Comparison of ENCODE assay signal across 8 cellular contexts in the genomic region with DNA sequence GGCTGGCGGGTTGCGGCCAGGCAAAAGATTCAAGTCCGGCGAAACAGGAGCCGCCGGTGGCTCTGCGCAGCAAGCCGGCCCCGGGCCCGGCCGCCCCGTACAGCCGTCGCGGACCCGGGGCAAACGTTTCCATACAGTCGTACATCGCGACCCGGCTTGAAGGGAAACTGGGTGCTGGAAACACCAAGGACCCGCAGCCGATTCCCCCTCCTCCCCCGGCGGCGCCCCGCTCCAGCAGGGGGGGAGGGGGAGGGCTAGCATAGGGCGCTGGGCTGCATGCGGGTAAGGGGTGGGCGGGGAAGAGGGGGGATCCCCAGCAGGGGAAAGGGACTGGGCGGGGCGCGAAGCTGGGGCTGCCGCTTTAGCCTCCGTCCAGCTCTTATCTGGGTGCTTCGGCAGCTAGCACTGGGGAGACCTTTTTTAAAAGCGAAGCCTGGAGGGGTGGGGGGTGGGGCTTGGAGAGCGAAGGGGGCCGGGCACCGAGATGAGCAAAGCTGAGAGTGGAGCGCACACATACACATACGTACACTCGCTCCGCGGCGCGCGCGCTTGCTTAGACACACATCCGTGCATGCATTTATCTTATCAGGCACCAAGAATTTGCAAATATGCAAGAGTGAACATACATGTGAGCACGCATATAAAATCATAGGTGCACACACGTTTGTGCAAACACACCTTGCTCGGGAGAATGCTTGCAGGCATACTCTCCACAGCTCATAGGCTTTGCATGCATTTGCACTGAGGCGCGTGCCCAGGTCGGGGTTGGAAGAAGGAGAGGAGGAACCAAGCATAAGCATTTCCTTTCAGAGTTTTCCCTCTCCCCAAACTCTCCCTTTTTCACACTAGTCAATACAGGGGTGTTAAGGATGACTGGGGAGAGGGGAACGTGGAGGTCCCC. TPM values are rescaled to one million over a fixed set of nuclear protein-coding genes. Genes with fewer than 3 reads are reported as not detected.
DNase-seq lines count a peak whose midpoint lies in the region; ATAC-seq and TF ChIP-seq lines count a peak whose summit lies in the region.

No MANE protein-coding gene starts in this region.

- H3K4me3 ChIP-seq in endocrine pancreas (ENCODE audit: control insufficient read depth, insufficient read depth, low read length), result peak overlapping the region; percentile 36

- no peaks in the 10 kb centered on the region for H3K36me3 ChIP-seq in endocrine pancreas (ENCODE audit: control insufficient read depth, insufficient read depth, low read length)

- ATAC-seq in GM18511 (IDR thresholded peaks at IDR 0.05; ENCODE audit: unreplicated experiment) (peak; percentile 52), HG02840 (IDR thresholded peaks at IDR 0.05; ENCODE audit: low FRiP score, unreplicated experiment) (peak; percentile 24), omental fat pad (ENCODE audit: low FRiP score) (no peak)
- ATAC-seq in activated CD8-positive, alpha-beta memory T cell treated with anti-CD3 and anti-CD28 coated beads, Interleukin-2, amount 10 ng/mL, durations not matched to agents 7 days and 5 days, result peak; percentile 59

- CTCF ChIA-PET in activated CD8-positive, alpha-beta memory T cell treated with anti-CD3 and anti-CD28 coated beads, Interleukin-2, amount 10 ng/mL, durations not matched to agents 7 days and 5 days (lab: Charles Lee), result interaction anchor here (0.6 to 19.8 kb wide), 17 partner anchors 8 to 154 kb away, joined by 3 to 294 read pairs (median 4); partner anchors contain the start of genes AAAS, CSAD, ESPL1 and ITGB7

- peak overlapping the region; percentile 98 for H3K27ac Mint-ChIP-seq in activated CD8-positive, alpha-beta memory T cell treated with anti-CD3 and anti-CD28 coated beads, Interleukin-2, amount 10 ng/mL, durations not matched to agents 7 days and 5 days
- H3K27ac Mint-ChIP-seq in mesothelial cell of epicardium, result peak overlapping the region; percentile 99

- peaks cover 75% of the 10 kb centered on the region for H3K4me1 Mint-ChIP-seq in activated CD8-positive, alpha-beta memory T cell treated with anti-CD3 and anti-CD28 coated beads, Interleukin-2, amount 10 ng/mL, durations not matched to agents 7 days and 5 days
- peaks cover 69% of the 10 kb centered on the region for H3K4me1 Mint-ChIP-seq in mesothelial cell of epicardium

- peak overlapping the region; percentile 89 for H3K4me3 Mint-ChIP-seq in activated CD8-positive, alpha-beta memory T cell treated with anti-CD3 and anti-CD28 coated beads, Interleukin-2, amount 10 ng/mL, durations not matched to agents 7 days and 5 days
- peak overlapping the region; percentile 94 for H3K4me3 Mint-ChIP-seq in mesothelial cell of epicardium

- no peaks in the 10 kb centered on the region for H3K4me1 ChIP-seq in endocrine pancreas (ENCODE audit: control insufficient read depth, insufficient read depth, low read length)

- H3K27me3 ChIP-seq in endocrine pancreas (ENCODE audit: control insufficient read depth, insufficient read depth, low read length), result no peaks in the 10 kb centered on the region

- H3K9ac ChIP-seq in endocrine pancreas (ENCODE audit: control insufficient read depth, insufficient read depth, low read length), result no peak overlapping the region

- H3K36me3 Mint-ChIP-seq in activated CD8-positive, alpha-beta memory T cell treated with anti-CD3 and anti-CD28 coated beads, Interleukin-2, amount 10 ng/mL, durations not matched to agents 7 days and 5 days, result no peaks in the 10 kb centered on the region
- no peaks in the 10 kb centered on the region for H3K36me3 Mint-ChIP-seq in mesothelial cell of epicardium

- H3K27me3 Mint-ChIP-seq in activated CD8-positive, alpha-beta memory T cell treated with anti-CD3 and anti-CD28 coated beads, Interleukin-2, amount 10 ng/mL, durations not matched to agents 7 days and 5 days, result no peaks in the 10 kb centered on the region
- no peaks in the 10 kb centered on the region for H3K27me3 Mint-ChIP-seq in mesothelial cell of epicardium (ENCODE audit: low read depth)

- no peaks in the 10 kb centered on the region for H3K9me3 Mint-ChIP-seq in activated CD8-positive, alpha-beta memory T cell treated with anti-CD3 and anti-CD28 coated beads, Interleukin-2, amount 10 ng/mL, durations not matched to agents 7 days and 5 days (ENCODE audit: low read depth)
- H3K9me3 Mint-ChIP-seq in mesothelial cell of epicardium, result no peaks in the 10 kb centered on the region

- TF ChIP-seq CTCF in mesothelial cell of epicardium (IDR thresholded peaks at IDR 0.05; ENCODE audit: unreplicated experiment), result no peak
- no peak for TF ChIP-seq CTCF in omental fat pad (IDR thresholded peaks at IDR 0.05)

- no peaks in the 10 kb centered on the region for H3K9me3 ChIP-seq in endocrine pancreas (ENCODE audit: control insufficient read depth, low read length)

- DNase-seq in NCI-H526 (lab: John Stamatoyannopoulos, UW) (peak; percentile 65 to 79), mesothelial cell of epicardium (ENCODE audit: low spot score in 2 of 2, unreplicated experiment in 2 of 2) (peak in 1 of 2 experiments; percentile 62), omental fat pad (ENCODE audit: low spot score) (no peak)
- DNase-seq in activated CD8-positive, alpha-beta memory T cell treated with anti-CD3 and anti-CD28 coated beads, Interleukin-2, amount 10 ng/mL, durations not matched to agents 7 days and 5 days, result peak; percentile 93
- DNase-seq in stimulated activated CD8-positive, alpha-beta memory T cell treated with anti-CD3 and anti-CD28 coated beads, Interleukin-4, amount 100 ng/mL, for 4 hours (ENCODE audit: low read depth in 2 of 2, low spot score in 1 of 2), result peak; percentile 40 to 54

RNA-seq across cellular contexts. Expression of gene RARG, which starts 11.8 kb away (rescaled TPM):
- 10 to 100 TPM; 29.4 to 38.8 TPM for total RNA-seq in activated CD8-positive, alpha-beta memory T cell treated with anti-CD3 and anti-CD28 coated beads, Interleukin-2, amount 10 ng/mL, durations not matched to agents 7 days and 5 days
- 66.6 to 72.2 TPM (median 71.6 TPM) in 3 replicates for total RNA-seq in mesothelial cell of epicardium
- total RNA-seq in omental fat pad, result 10 to 100 TPM in 3 of 4 donors, 1 to 10 TPM in 1; 4.3 to 23.5 (median 13.2) TPM

RNA-seq across cellular contexts. Expression of gene ITGB7, which starts 13.2 kb away (rescaled TPM):
- 100 to 1,000 TPM; 567 to 729 TPM for total RNA-seq in activated CD8-positive, alpha-beta memory T cell treated with anti-CD3 and anti-CD28 coated beads, Interleukin-2, amount 10 ng/mL, durations not matched to agents 7 days and 5 days
- total RNA-seq in mesothelial cell of epicardium (3.2 to 4.9 TPM (median 4.6 TPM) in 3 replicates), omental fat pad (1 to 10 TPM; 1.1 to 2.8 (median 1.9) TPM)

RNA-seq across cellular contexts. Expression of gene CSAD, which starts 39.5 kb away (rescaled TPM):
- total RNA-seq in activated CD8-positive, alpha-beta memory T cell treated with anti-CD3 and anti-CD28 coated beads, Interleukin-2, amount 10 ng/mL, durations not matched to agents 7 days and 5 days, result 10 to 100 TPM; 19.6 to 28.1 TPM
- 120 to 129 TPM (median 125 TPM) in 3 replicates for total RNA-seq in mesothelial cell of epicardium
- 100 to 1,000 TPM in 1 of 4 donors, 10 to 100 TPM in 3; 71.1 to 118 (median 81.7) TPM for total RNA-seq in omental fat pad

RNA-seq across cellular contexts. Expression of gene ZNF740, which starts 39.7 kb away (rescaled TPM):
- 10 to 100 TPM; 35.8 to 47.0 TPM for total RNA-seq in activated CD8-positive, alpha-beta memory T cell treated with anti-CD3 and anti-CD28 coated beads, Interleukin-2, amount 10 ng/mL, durations not matched to agents 7 days and 5 days
- 96.5 to 105 TPM (median 97.5 TPM) in 3 replicates for total RNA-seq in mesothelial cell of epicardium
- total RNA-seq in omental fat pad, result 10 to 100 TPM; 11.2 to 21.8 (median 16.5) TPM

RNA-seq across cellular contexts. Expression of gene ESPL1, which starts 47.9 kb away (rescaled TPM):
- total RNA-seq in activated CD8-positive, alpha-beta memory T cell treated with anti-CD3 and anti-CD28 coated beads, Interleukin-2, amount 10 ng/mL, durations not matched to agents 7 days and 5 days, result 100 to 1,000 TPM in 1 of 2 experiments, 10 to 100 TPM in 1; 99.0 to 137 TPM
- total RNA-seq in mesothelial cell of epicardium (15.7 to 20.8 TPM (median 15.9 TPM) in 3 replicates), omental fat pad (1 to 10 TPM in 1 of 4 donors, under 1 TPM in 3; 0.63 to 2.0 (median 0.90) TPM)

Comparison
In these comparisons a context has a peak if more than half of its experiments do, and no peak if none do; other contexts are left out.
1. RNA of gene ITGB7, which starts 13.2 kb away (total RNA-seq): 567 to 729 TPM in activated CD8-positive, alpha-beta memory T cell treated with anti-CD3 and anti-CD28 coated beads, Interleukin-2, amount 10 ng/mL, durations not matched to agents 7 days and 5 days; 3.2 to 4.9 TPM in mesothelial cell of epicardium and 1.1 to 2.8 TPM in omental fat pad; every median in the first group is over 10 times any median in the second.